Comparison of ENCODE assay signal across 8 cellular contexts in the genomic region with DNA sequence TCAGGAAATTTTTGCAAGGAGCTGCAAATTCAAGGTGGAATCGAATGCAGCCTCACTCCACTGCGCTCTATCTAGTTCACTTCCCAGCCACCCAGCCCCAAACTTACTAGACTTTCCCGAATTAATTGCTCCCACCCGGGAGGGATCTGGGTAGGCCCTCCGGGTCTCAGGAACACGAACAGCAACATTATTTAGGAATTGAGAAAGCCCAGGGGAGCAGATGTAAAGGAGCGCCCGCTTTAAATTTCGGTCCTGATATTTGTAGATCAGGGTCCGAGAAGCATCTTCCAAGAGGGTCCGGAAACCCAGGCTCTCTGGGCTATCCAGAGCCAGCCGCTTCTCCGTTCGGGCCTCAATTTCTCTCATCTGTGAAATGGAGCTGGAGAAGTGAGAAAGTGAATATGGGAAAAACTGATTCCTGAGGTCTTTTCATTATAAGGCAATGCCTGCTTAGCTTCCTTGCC. TPM values are rescaled to one million over a fixed set of nuclear protein-coding genes. Genes with fewer than 3 reads are reported as not detected.
DNase-seq lines count a peak whose midpoint lies in the region; FAIRE-seq and TF ChIP-seq lines count a peak whose summit lies in the region.

No MANE protein-coding gene starts in this region.

- H3K4me1 ChIP-seq in liver (ENCODE audit: control insufficient read depth in 4 of 4, insufficient read depth in 4 of 4, low read length in 3 of 4): peaks cover 8 to 45% (median 28%) of the 10 kb centered on the region in 4 donors
- peaks cover 0 to 46% (median 30%) of the 10 kb centered on the region in 4 donors for H3K4me1 ChIP-seq in tibial artery

- H3K36me3 ChIP-seq in liver (ENCODE audit: control insufficient read depth in 4 of 4, insufficient read depth in 3 of 4, low read depth in 1 of 4, low read length in 3 of 4) (peaks cover 0 to 1% (median 0%) of the 10 kb centered on the region in 4 donors), tibial artery (peaks cover 0 to 16% (median 0%) of the 10 kb centered on the region in 3 donors)

- WGBS in adipose tissue, 3 donors: 1% methylated on average over 14 of the region's 14 CpGs
- WGBS in liver: under 1% methylated on average over 14 of the region's 14 CpGs

- peaks cover 65% of the 10 kb centered on the region for H3K27me3 Mint-ChIP-seq in activated T-cell treated with anti-CD3 and anti-CD28 coated beads, Interleukin-2, amount 50 U/mL, for 24 hours

- H3K9me3 ChIP-seq in liver (ENCODE audit: control insufficient read depth in 4 of 4, low read length in 3 of 4) (no peaks in the 10 kb centered on the region), tibial artery (no peaks in the 10 kb centered on the region)

- H3K4me1 Mint-ChIP-seq in activated T-cell treated with anti-CD3 and anti-CD28 coated beads, Interleukin-2, amount 50 U/mL, for 24 hours (ENCODE audit: low read depth): peaks cover 36% of the 10 kb centered on the region

- H3K4me3 Mint-ChIP-seq in activated T-cell treated with anti-CD3 and anti-CD28 coated beads, Interleukin-2, amount 50 U/mL, for 24 hours: peak overlapping the region; percentile 81

- H3K27me3 ChIP-seq in liver (ENCODE audit: control insufficient read depth in 4 of 4, insufficient read depth in 4 of 4, low read length in 3 of 4) (no peaks in the 10 kb centered on the region), tibial artery (no peaks in the 10 kb centered on the region)

- peak overlapping the region; percentile 84 to 96 for H3K9ac ChIP-seq in liver (ENCODE audit: low read depth in 1 of 2, low read length in 2 of 2)

- intact Hi-C loops in tibial artery (cut with DNase I; ENCODE audit: low total_unique reads): loop anchor here (2.0 kb wide), 1 partner anchor 32 kb away; no protein-coding TSS in a partner anchor

- no peaks in the 10 kb centered on the region for H3K9me3 Mint-ChIP-seq in activated T-cell treated with anti-CD3 and anti-CD28 coated beads, Interleukin-2, amount 50 U/mL, for 24 hours

- no peak for TF ChIP-seq CTCF in liver (IDR thresholded peaks at IDR 0.05; ENCODE audit: low read depth, low read length, missing input control)
- TF ChIP-seq CTCF in tibial artery (IDR thresholded peaks at IDR 0.05): no peak

- no peak for DNase-seq in activated T-cell treated with anti-CD3 and anti-CD28 coated beads, Interleukin-2, amount 50 U/mL, for 24 hours
- DNase-seq in activated T-cell treated with anti-CD3 and anti-CD28 coated beads for 4 hours: no peak
- DNase-seq in tibial artery: no peak
- DNase-seq in NCI-H345 (lab: John Stamatoyannopoulos, UW): no peak
- no peak for DNase-seq in Ammon's horn (ENCODE audit: low spot score)
- no peak for DNase-seq in HTR-8/SVneo (ENCODE audit: insufficient read length, low spot score)

- TF ChIP-seq RAD21 in liver (IDR thresholded peaks at IDR 0.05): no peak

- FAIRE-seq in HTR-8/SVneo (lab: Jason Lieb, UNC): no peak

- H3K4me3 ChIP-seq in liver (ENCODE audit: low read depth in 1 of 3, low read length in 3 of 3) (peak overlapping the region; percentile 68 to 90 (median 72)), tibial artery (peak overlapping the region; percentile 68 to 83)

- no peaks in the 10 kb centered on the region for H3K36me3 Mint-ChIP-seq in activated T-cell treated with anti-CD3 and anti-CD28 coated beads, Interleukin-2, amount 50 U/mL, for 24 hours (ENCODE audit: low read depth)

- H3K27ac ChIP-seq in adipose tissue (ENCODE audit: low read depth, low read length) (peak overlapping the region; percentile 21), liver (ENCODE audit: low read depth in 1 of 2, low read length in 2 of 2) (peak overlapping the region; percentile 87 to 89), tibial artery (peak overlapping the region; percentile 90 to 94)

- peak overlapping the region; percentile 55 for H3K27ac Mint-ChIP-seq in activated T-cell treated with anti-CD3 and anti-CD28 coated beads, Interleukin-2, amount 50 U/mL, for 24 hours

TF ChIP-seq in liver, 16 proteins besides CTCF, POLR2A, EP300 and RAD21:
- TF ChIP-seq MAX (IDR thresholded peaks at IDR 0.05): no peak
- TF ChIP-seq TAF1 (conservative IDR thresholded peaks at IDR 0.05): no peak
- no peak for TF ChIP-seq EGR1 (IDR thresholded peaks at IDR 0.05; ENCODE audit: low read depth in 2 of 2)
- TF ChIP-seq, protein P1, sequence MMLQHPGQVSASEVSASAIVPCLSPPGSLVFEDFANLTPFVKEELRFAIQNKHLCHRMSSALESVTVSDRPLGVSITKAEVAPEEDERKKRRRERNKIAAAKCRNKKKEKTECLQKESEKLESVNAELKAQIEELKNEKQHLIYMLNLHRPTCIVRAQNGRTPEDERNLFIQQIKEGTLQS (IDR thresholded peaks at IDR 0.05): no peak
- peak; percentile 16 for TF ChIP-seq NR2F2 (IDR thresholded peaks at IDR 0.05)
- no peak for TF ChIP-seq YY1 (IDR thresholded peaks at IDR 0.05)
- no peak for TF ChIP-seq REST (IDR thresholded peaks at IDR 0.05)

RNA-seq across cellular contexts. Expression of gene ID1, which starts 0.5 kb away (rescaled TPM):
- polyA plus RNA-seq in adipose tissue: 100 to 1,000 TPM in 2 of 3 donors, 10 to 100 TPM in 1; 82.2 to 436 (median 301) TPM
- 100 to 1,000 TPM in 1 of 2 donors, 10 to 100 TPM in 1; 46.4 to 117 TPM for total RNA-seq in liver
- polyA plus RNA-seq in liver: 10 to 100 TPM; 33.9 to 96.1 TPM

RNA-seq across cellular contexts. Expression of gene COX4I2, which starts 33.1 kb away (rescaled TPM):
- polyA plus RNA-seq in adipose tissue: 10 to 100 TPM in 1 of 3 donors, 1 to 10 TPM in 2; 2.6 to 36.0 (median 9.3) TPM
- total RNA-seq in liver: under 1 TPM in 1 of 2 donors, not detected in 1; 0.59 TPM
- polyA plus RNA-seq in liver: under 1 TPM; 0.35 to 0.81 TPM

Comparison
In these comparisons a context has a peak if more than half of its experiments do, and no peak if none do; other contexts are left out.
1. H3K27ac ChIP-seq: peak in every context shown above with its lines; median percentile 92 in tibial artery; 88 in liver; 21 in adipose tissue.